Comparison of ENCODE assay signal across 1 cellular context in genomic region chr14:24978862-24979724, GRCh38.
TF ChIP-seq lines count a peak whose summit lies in the region.

No MANE protein-coding gene starts in this region.

TF ChIP-seq in HepG2, 621 proteins besides CTCF, POLR2A, EP300 and RAD21 (continued from another document and continues in another):
- peak; percentile 80; the same call in 1 of the 2 replicates for TF ChIP-seq ZSCAN5A (CRISPR knock-in tag; IDR thresholded peaks at IDR 0.05; ENCODE audit: borderline replicate concordance)
- TF ChIP-seq ZNF547 (CRISPR knock-in tag; IDR thresholded peaks at IDR 0.05), result no peak
- TF ChIP-seq ZBTB14 (CRISPR knock-in tag; IDR thresholded peaks at IDR 0.05), result no peak
- TF ChIP-seq ZNF646 (CRISPR knock-in tag; IDR thresholded peaks at IDR 0.05), result peak; percentile 42; the same call in 1 of the 2 replicates
- TF ChIP-seq ZKSCAN1 (IDR thresholded peaks at IDR 0.05; ENCODE audit: low read length), result no peak
- peak; percentile 73; the same call in 1 of the 2 replicates for TF ChIP-seq TGIF2 (CRISPR knock-in tag; IDR thresholded peaks at IDR 0.05)
- peak; percentile 69 for TF ChIP-seq MED1 (CRISPR knock-in tag; IDR thresholded peaks at IDR 0.05)
- TF ChIP-seq POLR2AphosphoS5 (IDR thresholded peaks at IDR 0.05; ENCODE audit: low read depth, low read length), result no peak
- peak; percentile 88 for TF ChIP-seq EHMT2 (IDR thresholded peaks at IDR 0.05; ENCODE audit: borderline replicate concordance, low read depth, low read length)
- no peak for TF ChIP-seq SRSF1 (optimal IDR thresholded peaks at IDR 0.05; ENCODE audit: low read depth, low read length)
- no peak for TF ChIP-seq PRMT3 (CRISPR knock-in tag; IDR thresholded peaks at IDR 0.05; ENCODE audit: borderline replicate concordance, low read depth)
- TF ChIP-seq ASH2L (IDR thresholded peaks at IDR 0.05; ENCODE audit: insufficient read length, low read depth, low read length), result peak; percentile 65
- no peak for TF ChIP-seq ZNF543 (CRISPR knock-in tag; IDR thresholded peaks at IDR 0.05)
- no peak for TF ChIP-seq ZNF101 (CRISPR knock-in tag; IDR thresholded peaks at IDR 0.05; ENCODE audit: borderline replicate concordance, low read depth)
- TF ChIP-seq ZNF460 (CRISPR knock-in tag; IDR thresholded peaks at IDR 0.05; ENCODE audit: borderline replicate concordance), result no peak
- peak; percentile 99 for TF ChIP-seq ATF2 (CRISPR knock-in tag; IDR thresholded peaks at IDR 0.05)
- TF ChIP-seq ZNF251 (CRISPR knock-in tag; IDR thresholded peaks at IDR 0.05), result no peak
- 0 out of 2 replicates have a peak, but pooled peaks have one; percentile 24 for TF ChIP-seq IRF2 (CRISPR knock-in tag; IDR thresholded peaks at IDR 0.05)
- TF ChIP-seq TOPORS (CRISPR knock-in tag; IDR thresholded peaks at IDR 0.05), result no peak
- TF ChIP-seq TCF7 (IDR thresholded peaks at IDR 0.05; ENCODE audit: low read depth), result peak; percentile 92
- peak; percentile 25; the same call in 1 of the 2 replicates for TF ChIP-seq CHD4 (IDR thresholded peaks at IDR 0.05; ENCODE audit: borderline replicate concordance, low read length)
- TF ChIP-seq HNRNPUL1 (IDR thresholded peaks at IDR 0.05; ENCODE audit: low read depth, low read length), result peak; percentile 83
- no peak for TF ChIP-seq PBX2 (CRISPR knock-in tag; IDR thresholded peaks at IDR 0.05)
- no peak for TF ChIP-seq ZNF512 (CRISPR knock-in tag; IDR thresholded peaks at IDR 0.05)
- TF ChIP-seq CREB1 (IDR thresholded peaks at IDR 0.05), result no peak
- no peak for TF ChIP-seq CREB1 (CRISPR knock-in tag; IDR thresholded peaks at IDR 0.05)
- peak; percentile 60 for TF ChIP-seq HNF4A (CRISPR knock-in tag; IDR thresholded peaks at IDR 0.05)
- TF ChIP-seq ZFP37 (CRISPR knock-in tag; IDR thresholded peaks at IDR 0.05; ENCODE audit: borderline replicate concordance), result no peak
- peak; percentile 69 for TF ChIP-seq FOXP4 (CRISPR knock-in tag; IDR thresholded peaks at IDR 0.05)
- no peak for TF ChIP-seq ZNF432 (CRISPR knock-in tag; IDR thresholded peaks at IDR 0.05; ENCODE audit: borderline replicate concordance)
- TF ChIP-seq DRAP1 (CRISPR knock-in tag; IDR thresholded peaks at IDR 0.05), result 0 out of 2 replicates have a peak, but pooled peaks have one; percentile 38
- no peak for TF ChIP-seq ARNT2 (CRISPR knock-in tag; IDR thresholded peaks at IDR 0.05; ENCODE audit: low read depth)
- no peak for TF ChIP-seq SOX6 (IDR thresholded peaks at IDR 0.05)
- TF ChIP-seq SOX6 (CRISPR knock-in tag; IDR thresholded peaks at IDR 0.05), result peak; percentile 88
- no peak for TF ChIP-seq ZNF414 (CRISPR knock-in tag; IDR thresholded peaks at IDR 0.05)
- 0 out of 2 replicates have a peak, but pooled peaks have one; percentile 43 for TF ChIP-seq ARNTL (CRISPR knock-in tag; IDR thresholded peaks at IDR 0.05)
- TF ChIP-seq SMYD3 (CRISPR knock-in tag; IDR thresholded peaks at IDR 0.05), result no peak
- no peak for TF ChIP-seq NR2F6 (IDR thresholded peaks at IDR 0.05)
- peak; percentile 37; the same call in 1 of the 2 replicates for TF ChIP-seq NR2F6 (CRISPR knock-in tag; IDR thresholded peaks at IDR 0.05)
- TF ChIP-seq WIZ (CRISPR knock-in tag; IDR thresholded peaks at IDR 0.05), result peak; percentile 75; the same call in 1 of the 2 replicates
- TF ChIP-seq LCORL (IDR thresholded peaks at IDR 0.05), result no peak
- TF ChIP-seq LCORL (CRISPR knock-in tag; IDR thresholded peaks at IDR 0.05), result 0 out of 2 replicates have a peak, but pooled peaks have one; percentile 40
- peak; percentile 60; the same call in 1 of the 2 replicates for TF ChIP-seq THAP11 (CRISPR knock-in tag; IDR thresholded peaks at IDR 0.05)
- TF ChIP-seq ZBTB10 (CRISPR knock-in tag; IDR thresholded peaks at IDR 0.05; ENCODE audit: borderline replicate concordance), result no peak
- 0 out of 2 replicates have a peak, but pooled peaks have one; percentile 50 for TF ChIP-seq GATAD1 (CRISPR knock-in tag; IDR thresholded peaks at IDR 0.05)
- no peak for TF ChIP-seq AGO2 (optimal IDR thresholded peaks at IDR 0.05; ENCODE audit: low read depth, low read length)
- TF ChIP-seq HDAC2 (CRISPR knock-in tag; IDR thresholded peaks at IDR 0.05), result peak; percentile 80
- no peak for TF ChIP-seq ZNF124 (CRISPR knock-in tag; IDR thresholded peaks at IDR 0.05)
